In genomic region chr6:3849681-3850450, GRCh38 we compare ENCODE assay signal across 1 cellular context.
TF ChIP-seq lines count a peak whose summit lies in the region.

No MANE protein-coding gene starts in this region.

TF ChIP-seq in HepG2, 621 proteins besides CTCF, POLR2A, EP300 and RAD21 (continued from another document):
- 0 out of 2 replicates have a peak, but pooled peaks have one; percentile 35 for TF ChIP-seq ZNF784 (CRISPR knock-in tag; IDR thresholded peaks at IDR 0.05; ENCODE audit: borderline replicate concordance)
- TF ChIP-seq HIVEP1 (CRISPR knock-in tag; IDR thresholded peaks at IDR 0.05): no peak
- TF ChIP-seq, protein P1, sequence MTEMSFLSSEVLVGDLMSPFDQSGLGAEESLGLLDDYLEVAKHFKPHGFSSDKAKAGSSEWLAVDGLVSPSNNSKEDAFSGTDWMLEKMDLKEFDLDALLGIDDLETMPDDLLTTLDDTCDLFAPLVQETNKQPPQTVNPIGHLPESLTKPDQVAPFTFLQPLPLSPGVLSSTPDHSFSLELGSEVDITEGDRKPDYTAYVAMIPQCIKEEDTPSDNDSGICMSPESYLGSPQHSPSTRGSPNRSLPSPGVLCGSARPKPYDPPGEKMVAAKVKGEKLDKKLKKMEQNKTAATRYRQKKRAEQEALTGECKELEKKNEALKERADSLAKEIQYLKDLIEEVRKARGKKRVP (CRISPR knock-in tag; IDR thresholded peaks at IDR 0.05): no peak
- no peak for TF ChIP-seq PAF1 (CRISPR knock-in tag; IDR thresholded peaks at IDR 0.05)
- TF ChIP-seq ZNF563 (CRISPR knock-in tag; IDR thresholded peaks at IDR 0.05): 0 out of 2 replicates have a peak, but pooled peaks have one; percentile 19
- 0 out of 2 replicates have a peak, but pooled peaks have one; percentile 40 for TF ChIP-seq ZNF547 (CRISPR knock-in tag; IDR thresholded peaks at IDR 0.05)
- TF ChIP-seq ZNF883 (CRISPR knock-in tag; IDR thresholded peaks at IDR 0.05; ENCODE audit: not compliant biosample characterization): peak; percentile 46
- no peak for TF ChIP-seq SUZ12 (IDR thresholded peaks at IDR 0.05; ENCODE audit: low read depth, low read length)
- 0 out of 2 replicates have a peak, but pooled peaks have one; percentile 25 for TF ChIP-seq PCBP1 (IDR thresholded peaks at IDR 0.05; ENCODE audit: borderline replicate concordance, low read depth, low read length)
- TF ChIP-seq BRD4 (CRISPR knock-in tag; IDR thresholded peaks at IDR 0.05): peak; percentile 8; the same call in 1 of the 2 replicates
- TF ChIP-seq ZNF326 (CRISPR knock-in tag; IDR thresholded peaks at IDR 0.05; ENCODE audit: borderline replicate concordance): no peak
- TF ChIP-seq, protein P2, sequence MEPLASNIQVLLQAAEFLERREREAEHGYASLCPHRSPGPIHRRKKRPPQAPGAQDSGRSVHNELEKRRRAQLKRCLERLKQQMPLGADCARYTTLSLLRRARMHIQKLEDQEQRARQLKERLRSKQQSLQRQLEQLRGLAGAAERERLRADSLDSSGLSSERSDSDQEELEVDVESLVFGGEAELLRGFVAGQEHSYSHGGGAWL (CRISPR knock-in tag; IDR thresholded peaks at IDR 0.05): no peak
TF ChIP-seq in HepG2: peak in this region for 7.
